21 cellular contexts compared by ENCODE assay signal in genomic region chr6:119140471-119141165, GRCh38.
"Had no signal": no experiment of that assay in that cellular context is flagged by ENCODE, and none has a peak within 500 bp of the region (broad histone marks: within the 10 kb centered on the region; RNA-seq: fewer than 3 reads in every experiment).

No MANE protein-coding gene starts in this region.

- H3K4me1 Mint-ChIP-seq: activated B cell treated with CpG ODN at 0.5 μM for 24 hours had no signal

- H3K4me3 Mint-ChIP-seq: activated B cell treated with CpG ODN at 0.5 μM for 24 hours; activated CD4-positive, alpha-beta T cell treated with anti-CD3 and anti-CD28 coated beads, Interleukin-2, amount 10 ng/mL, durations not matched to agents 24 days and 14 days; activated CD8-positive, alpha-beta memory T cell treated with anti-CD3 and anti-CD28 coated beads, Interleukin-2, amount 10 ng/mL, durations not matched to agents 7 days and 5 days; activated naive CD4-positive, alpha-beta T cell treated with anti-CD3 and anti-CD28 coated beads for 36 hours; activated naive CD8-positive, alpha-beta T cell; activated T-cell treated with anti-CD3 and anti-CD28 coated beads, Interleukin-2, amount 50 U/mL, for 24 hours; T-cell had no signal

- ATAC-seq: activated CD8-positive, alpha-beta memory T cell treated with anti-CD3 and anti-CD28 coated beads, Interleukin-2, amount 10 ng/mL, durations not matched to agents 7 days and 5 days; T-cell had no signal

- H3K27ac ChIP-seq: brain microvascular endothelial cell, SK-N-MC had no signal

- H3K9me3 ChIP-seq: MG63 had no signal

- H3K36me3 Mint-ChIP-seq: activated naive CD8-positive, alpha-beta T cell; T-cell had no signal

- H3K4me3 ChIP-seq: MG63, SK-N-MC had no signal

- H3K27me3 Mint-ChIP-seq: activated B cell treated with CpG ODN at 0.5 μM for 24 hours; activated CD4-positive, alpha-beta T cell treated with anti-CD3 and anti-CD28 coated beads, Interleukin-2, amount 10 ng/mL, durations not matched to agents 24 days and 14 days; activated CD8-positive, alpha-beta memory T cell treated with anti-CD3 and anti-CD28 coated beads, Interleukin-2, amount 10 ng/mL, durations not matched to agents 7 days and 5 days; activated naive CD8-positive, alpha-beta T cell; activated T-cell treated with anti-CD3 and anti-CD28 coated beads, Interleukin-2, amount 50 U/mL, for 24 hours had no signal

- H3K27me3 ChIP-seq: brain microvascular endothelial cell, MG63 had no signal

- H3K9me3 Mint-ChIP-seq: activated B cell treated with CpG ODN at 0.5 μM for 24 hours; activated CD4-positive, alpha-beta T cell treated with anti-CD3 and anti-CD28 coated beads, Interleukin-2, amount 10 ng/mL, durations not matched to agents 24 days and 14 days; activated naive CD4-positive, alpha-beta T cell treated with anti-CD3 and anti-CD28 coated beads for 36 hours; activated T-cell treated with anti-CD3 and anti-CD28 coated beads, Interleukin-2, amount 50 U/mL, for 24 hours; T-cell had no signal

- DNase-seq: activated B cell treated with CpG ODN at 0.5 μM for 24 hours; activated CD4-positive, alpha-beta T cell treated with anti-CD3 and anti-CD28 coated beads for 1 hour; activated CD4-positive, alpha-beta T cell treated with anti-CD3 and anti-CD28 coated beads, Interleukin-2, amount 10 ng/mL, durations not matched to agents 24 days and 14 days; activated CD4-positive, alpha-beta T cell treated with anti-CD3 and anti-CD28 coated beads, Interleukin-2, amount 50 U/mL, for 48 hours; activated CD8-positive, alpha-beta memory T cell treated with anti-CD3 and anti-CD28 coated beads, Interleukin-2, amount 10 ng/mL, durations not matched to agents 7 days and 5 days; activated gamma-delta T cell; activated naive CD4-positive, alpha-beta T cell treated with anti-CD3 and anti-CD28 coated beads for 36 hours; activated T-cell treated with anti-CD3 and anti-CD28 coated beads, Interleukin-2, amount 50 U/mL, for 24 hours; brain microvascular endothelial cell; MG63; MV-4-11; NCI-H1105; NCI-H1436 treated with DMSO at 0.1 percent for 48 hours; NCI-H187; NCI-H2081; SIG-M5; T-cell; T-helper 2 cell; T1000 had no signal

- H3K27ac Mint-ChIP-seq: activated CD4-positive, alpha-beta T cell treated with anti-CD3 and anti-CD28 coated beads, Interleukin-2, amount 10 ng/mL, durations not matched to agents 24 days and 14 days; activated naive CD4-positive, alpha-beta T cell treated with anti-CD3 and anti-CD28 coated beads for 36 hours; activated naive CD8-positive, alpha-beta T cell; activated T-cell treated with anti-CD3 and anti-CD28 coated beads, Interleukin-2, amount 50 U/mL, for 24 hours; T-cell had no signal

- H3K36me3 ChIP-seq: brain microvascular endothelial cell, MG63 had no signal
